Comparison of ENCODE assay signal across 9 cellular contexts in the genomic region with DNA sequence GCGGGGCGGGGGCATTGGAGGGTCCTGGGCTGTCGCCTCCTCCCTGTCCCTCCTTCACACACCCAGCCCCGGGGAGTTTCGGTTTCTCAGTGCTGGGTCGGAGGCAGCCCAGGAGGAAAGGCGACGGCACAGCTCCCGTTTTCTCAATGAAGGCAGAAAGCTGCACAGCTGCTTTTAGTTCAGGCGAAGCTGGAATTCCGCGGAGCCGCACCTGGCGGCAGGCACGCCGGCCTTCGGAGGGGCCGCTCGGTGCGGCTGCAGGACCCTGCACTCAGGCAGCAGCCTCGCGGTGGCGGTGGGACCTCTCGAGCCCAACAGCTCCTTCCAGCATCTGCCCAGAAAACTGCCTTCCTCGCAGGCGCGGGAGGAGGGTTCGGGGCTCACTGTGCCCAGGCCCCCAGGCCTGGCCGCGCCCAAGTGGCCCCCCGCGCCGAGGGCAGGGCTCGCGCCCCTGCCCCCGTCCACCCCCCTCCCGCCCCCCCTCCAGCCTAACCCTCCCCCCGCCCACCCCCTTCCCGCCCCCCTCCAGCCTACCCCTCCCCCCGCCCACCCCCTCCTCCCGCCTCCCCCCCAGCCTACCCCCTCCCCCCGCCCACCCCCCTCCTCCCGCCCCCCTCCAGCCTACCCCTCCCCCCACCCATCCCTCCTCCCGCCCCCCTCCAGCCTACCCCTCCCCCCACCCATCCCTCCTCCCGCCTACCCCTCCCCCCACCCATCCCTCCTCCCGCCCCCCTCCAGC. TPM values are rescaled to one million over a fixed set of nuclear protein-coding genes. Genes with fewer than 3 reads are reported as not detected.
DNase-seq lines count a peak whose midpoint lies in the region; ATAC-seq, FAIRE-seq and TF ChIP-seq lines count a peak whose summit lies in the region.
"Had no signal": no experiment of that assay in that cellular context is flagged by ENCODE, and none has a peak within 500 bp of the region (broad histone marks: within the 10 kb centered on the region; RNA-seq: fewer than 3 reads in every experiment).

No MANE protein-coding gene starts in this region.

- H3K9ac ChIP-seq in keratinocyte (ENCODE audit: control insufficient read depth, extremely low read depth, insufficient read depth, low read length), result peak overlapping the region; percentile 55

- no peak for TF ChIP-seq EP300 in tibial nerve (IDR thresholded peaks at IDR 0.05)

- no peak for TF ChIP-seq POLR2A in tibial nerve (IDR thresholded peaks at IDR 0.05)

- H3K36me3 Mint-ChIP-seq in activated T-cell treated with anti-CD3 and anti-CD28 coated beads, Interleukin-2, amount 50 U/mL, for 24 hours (ENCODE audit: low read depth), result no peaks in the 10 kb centered on the region
- peaks cover 6% of the 10 kb centered on the region for H3K36me3 Mint-ChIP-seq in activated T-helper 17 cell treated with anti-CD3 and anti-CD28 coated beads, Interleukin-2, amount 50 U/mL, for 72 hours (ENCODE audit: low read depth)

- no peak for FAIRE-seq in keratinocyte (lab: Jason Lieb, UNC)

- H3K4me3 Mint-ChIP-seq in activated T-cell treated with anti-CD3 and anti-CD28 coated beads, Interleukin-2, amount 50 U/mL, for 24 hours, result peak overlapping the region; percentile 36
- H3K4me3 Mint-ChIP-seq in activated T-helper 17 cell treated with anti-CD3 and anti-CD28 coated beads, Interleukin-2, amount 50 U/mL, for 72 hours, result peak overlapping the region; percentile 22

- H3K9me3 ChIP-seq in keratinocyte (ENCODE audit: control insufficient read depth, low read depth, low read length) (no peaks in the 10 kb centered on the region), tibial nerve (peaks cover 0 to 8% (median 0%) of the 10 kb centered on the region in 4 donors)

- peak overlapping the region; percentile 34 for H2AFZ ChIP-seq in keratinocyte (ENCODE audit: control insufficient read depth, low read length)

- ATAC-seq in activated T-helper 17 cell treated with anti-CD3 and anti-CD28 coated beads, Interleukin-2, amount 50 U/mL, for 72 hours (replicated peaks), result no peak

- DNase-seq in activated T-cell treated with anti-CD3 and anti-CD28 coated beads, Interleukin-2, amount 50 U/mL, for 24 hours, result no peak
- no peak for DNase-seq in activated T-cell treated with anti-CD3 and anti-CD28 coated beads for 4 hours
- no peak for DNase-seq in keratinocyte (ENCODE audit: low read depth, low spot score)
- DNase-seq in tibial nerve (ENCODE audit: low spot score in 2 of 2), result no peak
- DNase-seq in UCSD-AML1 (lab: John Stamatoyannopoulos, UW; ENCODE audit: unreplicated experiment), result no peak
- DNase-seq in HK-2 (ENCODE audit: unreplicated experiment), result no peak
- DNase-seq in T-helper 9 cell, result no peak

- peak overlapping the region; percentile 96 for H3K4me2 ChIP-seq in keratinocyte (ENCODE audit: control insufficient read depth, extremely low read depth, insufficient read depth, low read depth, low read length)

- H3K27me3 ChIP-seq in keratinocyte (ENCODE audit: control insufficient read depth, extremely low read depth, insufficient read depth, low read length) (no peaks in the 10 kb centered on the region), tibial nerve (peaks cover 6 to 42% of the 10 kb centered on the region in 2 donors)

- H3K27me3 Mint-ChIP-seq in activated T-cell treated with anti-CD3 and anti-CD28 coated beads, Interleukin-2, amount 50 U/mL, for 24 hours, result peaks cover 39% of the 10 kb centered on the region
- peaks cover 32% of the 10 kb centered on the region for H3K27me3 Mint-ChIP-seq in activated T-helper 17 cell treated with anti-CD3 and anti-CD28 coated beads, Interleukin-2, amount 50 U/mL, for 72 hours

- H3K27ac Mint-ChIP-seq in activated T-cell treated with anti-CD3 and anti-CD28 coated beads, Interleukin-2, amount 50 U/mL, for 24 hours, result no peak overlapping the region
- H3K27ac Mint-ChIP-seq in activated T-helper 17 cell treated with anti-CD3 and anti-CD28 coated beads, Interleukin-2, amount 50 U/mL, for 72 hours, result no peak overlapping the region

- H3K9me3 Mint-ChIP-seq in activated T-cell treated with anti-CD3 and anti-CD28 coated beads, Interleukin-2, amount 50 U/mL, for 24 hours, result no peaks in the 10 kb centered on the region
- H3K9me3 Mint-ChIP-seq in activated T-helper 17 cell treated with anti-CD3 and anti-CD28 coated beads, Interleukin-2, amount 50 U/mL, for 72 hours, result no peaks in the 10 kb centered on the region

- TF ChIP-seq CTCF in keratinocyte (optimal IDR thresholded peaks at IDR 0.05 in 1 of 3, IDR thresholded peaks at IDR 0.05 in 1 of 3, conservative IDR thresholded peaks at IDR 0.05 in 1 of 3; ENCODE audit: extremely low read depth in 1 of 3, insufficient read depth in 2 of 3, low read length in 3 of 3) (peak in 1 of 3 experiments; percentile 37), tibial nerve (IDR thresholded peaks at IDR 0.05) (no peak)

- dilution Hi-C loops in keratinocyte (cut with MboI; ENCODE audit: extremely low pct_ligation_motif_present, low sequenced_read_pairs), result no loop called here

- no peaks in the 10 kb centered on the region for H3K36me3 ChIP-seq in keratinocyte (ENCODE audit: control insufficient read depth in 2 of 2, extremely low read depth in 1 of 2, insufficient read depth in 2 of 2, low read length in 2 of 2)
- H3K36me3 ChIP-seq in tibial nerve, result no peaks in the 10 kb centered on the region

- no peaks in the 10 kb centered on the region for H4K20me1 ChIP-seq in keratinocyte (ENCODE audit: control insufficient read depth, extremely low read depth, insufficient read depth, low read length)

- H3K4me1 ChIP-seq in keratinocyte (ENCODE audit: control insufficient read depth, extremely low read depth, insufficient read depth, low read length), result peaks cover 19% of the 10 kb centered on the region
- H3K4me1 ChIP-seq in tibial nerve, result peaks cover 0 to 35% (median 13%) of the 10 kb centered on the region in 4 donors

- 2 to 6% methylated on average over 15 to 20 of the region's 46 CpGs for WGBS in tibial nerve, 2 donors

- peaks cover 5% of the 10 kb centered on the region for H3K79me2 ChIP-seq in keratinocyte (ENCODE audit: control insufficient read depth, insufficient read depth, low read length)

- no peaks in the 10 kb centered on the region for H3K9me1 ChIP-seq in keratinocyte (ENCODE audit: control insufficient read depth, extremely low read depth, insufficient read depth, low read length)

- H3K4me3 ChIP-seq in keratinocyte (ENCODE audit: control insufficient read depth in 2 of 3, extremely low read depth in 1 of 3, insufficient read depth in 2 of 3, low read depth in 1 of 3, low read length in 3 of 3), result peak overlapping the region; percentile 41 to 71 (median 45)
- H3K4me3 ChIP-seq in tibial nerve, result peak overlapping the region; percentile 27 to 51 (median 43)

- H3K27ac ChIP-seq in keratinocyte (ENCODE audit: control insufficient read depth, insufficient read depth, low read length) (peak overlapping the region; percentile 22), tibial nerve (no peak overlapping the region)

- peaks cover 19% of the 10 kb centered on the region for H3K4me1 Mint-ChIP-seq in activated T-cell treated with anti-CD3 and anti-CD28 coated beads, Interleukin-2, amount 50 U/mL, for 24 hours (ENCODE audit: low read depth)
- H3K4me1 Mint-ChIP-seq in activated T-helper 17 cell treated with anti-CD3 and anti-CD28 coated beads, Interleukin-2, amount 50 U/mL, for 72 hours, result peaks cover 9% of the 10 kb centered on the region

RNA-seq across cellular contexts. Expression of gene FOXQ1, which starts 4.8 kb away (rescaled TPM):
- not detected for total RNA-seq in activated T-helper 17 cell treated with anti-CD3 and anti-CD28 coated beads, Interleukin-2, amount 50 U/mL, for 72 hours
- polyA plus RNA-seq in keratinocyte, result 2.3 to 5.4 TPM (median 4.2 TPM) in 3 replicates
- 2.7 TPM for polyA plus RNA-seq in keratinocyte (2011; ENCODE audit: low read depth)
- 3.5 and 5.1 TPM in 2 replicates for polyA plus RNA-seq in keratinocyte (2011; cell fraction: cytosol; rRNA removed)
- polyA plus RNA-seq in keratinocyte (2011; cell fraction: nucleus; rRNA removed), result 6.3 TPM in 2 replicates
- polyA plus RNA-seq in keratinocyte (2012; ENCODE audit: low replicate concordance), result 5.9 and 14.4 TPM in 2 replicates
- 1.6 to 3.9 TPM (median 2.1 TPM) in 3 replicates for polyA minus RNA-seq in keratinocyte
- 14.0 TPM for polyA minus RNA-seq in keratinocyte (2011; cell fraction: cytosol; rRNA and poly(A)+ RNA removed)
- 2.6 and 4.5 TPM in 2 replicates for polyA minus RNA-seq in keratinocyte (2011; cell fraction: nucleus; rRNA and poly(A)+ RNA removed)
- under 1 TPM in 2 of 4 donors, not detected in 2; 0.21 to 0.59 TPM for total RNA-seq in tibial nerve
- total RNA-seq: activated CD8-positive, alpha-beta memory T cell treated with anti-CD3 and anti-CD28 coated beads for 36 hours had no signal
